In genomic region chr14:23538785-23539184, GRCh38 we compare ENCODE assay signal across 9 cellular contexts. TPM values are rescaled to one million over a fixed set of nuclear protein-coding genes. Genes with fewer than 3 reads are reported as not detected.
A peak's percentile ranks its signal among the peaks of the same experiment; 100 is the strongest.
DNase-seq lines count a peak whose midpoint lies in the region; ATAC-seq and TF ChIP-seq lines count a peak whose summit lies in the region.
"Had no signal": no experiment of that assay in that cellular context is flagged by ENCODE, and none has a peak within 500 bp of the region (broad histone marks: within the 10 kb centered on the region; RNA-seq: fewer than 3 reads in every experiment).

No MANE protein-coding gene starts in this region.

- H3K27ac ChIP-seq in HUES48 (ENCODE audit: low read depth, low read length) = peak overlapping the region; percentile 99
- no peak overlapping the region for H3K27ac ChIP-seq in osteoblast (ENCODE audit: low read depth, low read length)

- peak overlapping the region; percentile 73 for H2AFZ ChIP-seq in osteoblast (ENCODE audit: low read length)

- no peak for ATAC-seq in HG03280 (IDR thresholded peaks at IDR 0.05; ENCODE audit: unreplicated experiment)
- no peak for ATAC-seq in HG02759 (IDR thresholded peaks at IDR 0.05; ENCODE audit: unreplicated experiment)

- H3K4me1 ChIP-seq in HUES48 (ENCODE audit: control insufficient read depth, insufficient read depth, low read length) (peaks cover 40% of the 10 kb centered on the region), NT2/D1 (ENCODE audit: insufficient read depth, insufficient read length) (no peaks in the 10 kb centered on the region), osteoblast (ENCODE audit: insufficient read depth, low read length) (peaks cover 12% of the 10 kb centered on the region)

- no peaks in the 10 kb centered on the region for H4K20me1 ChIP-seq in osteoblast (ENCODE audit: insufficient read depth, low read length)

- H3K4me3 ChIP-seq in HUES48 (ENCODE audit: low read depth, low read length) (peak overlapping the region; percentile 77), NT2/D1 (ENCODE audit: insufficient read length, low read depth) (peak overlapping the region; percentile 24), foreskin fibroblast (ENCODE audit: low read depth in 1 of 2, low read length in 2 of 2) (no peak overlapping the region), osteoblast (ENCODE audit: insufficient read depth, low read length) (no peak overlapping the region), MG63 (no peak overlapping the region)

- no peak for DNase-seq in NT2/D1 (ENCODE audit: low read depth, low spot score)
- DNase-seq in foreskin fibroblast = peak; percentile 34 to 76
- peak; percentile 91 for DNase-seq in osteoblast (ENCODE audit: insufficient read length, low spot score, missing footprints)
- no peak for DNase-seq in MG63
- DNase-seq in NAMALWA (ENCODE audit: low spot score) = no peak

- TF ChIP-seq CTCF in foreskin fibroblast (IDR thresholded peaks at IDR 0.05; ENCODE audit: low read depth, low read length) (no peak), osteoblast (IDR thresholded peaks at IDR 0.05; ENCODE audit: extremely low read depth, low read depth, low read length) (no peak)

- H3K36me3 ChIP-seq in HUES48 (ENCODE audit: control insufficient read depth, insufficient read depth, low read length) (peaks cover 33% of the 10 kb centered on the region), NT2/D1 (ENCODE audit: insufficient read depth, insufficient read length, low read length) (peaks cover 41% of the 10 kb centered on the region), osteoblast (ENCODE audit: insufficient read depth, low read length) (peaks cover 5% of the 10 kb centered on the region), MG63 (no peaks in the 10 kb centered on the region)

- H3K79me2 ChIP-seq in osteoblast (ENCODE audit: insufficient read depth, low read length) = no peaks in the 10 kb centered on the region

- no peak overlapping the region for H3K4me2 ChIP-seq in osteoblast (ENCODE audit: insufficient read depth, low read length)

- H3K9ac ChIP-seq in HUES48 (ENCODE audit: low read depth, low read length) = peak overlapping the region; percentile 75
- H3K9ac ChIP-seq in NT2/D1 (ENCODE audit: insufficient read length, low read depth) = peak overlapping the region; percentile 88

- H3K27me3 ChIP-seq in HUES48 (ENCODE audit: control insufficient read depth, insufficient read depth, low read length) (no peaks in the 10 kb centered on the region), NT2/D1 (ENCODE audit: insufficient read depth, insufficient read length) (no peaks in the 10 kb centered on the region), osteoblast (ENCODE audit: insufficient read depth, low read length) (no peaks in the 10 kb centered on the region), MG63 (no peaks in the 10 kb centered on the region)

- H3K9me3 ChIP-seq in HUES48 (ENCODE audit: control insufficient read depth, insufficient read depth, low read length) (no peaks in the 10 kb centered on the region), NT2/D1 (ENCODE audit: insufficient read depth, low read length) (no peaks in the 10 kb centered on the region), osteoblast (ENCODE audit: low read depth, low read length) (no peaks in the 10 kb centered on the region), MG63 (no peaks in the 10 kb centered on the region)

RNA-seq across cellular contexts. Expression of gene ZFHX2, which starts 12.8 kb away (rescaled TPM):
- 0.59 and 0.72 TPM in 2 replicates for total RNA-seq in osteoblast
- total RNA-seq in MG63 (2014; rRNA removed; shearing (Covaris generic); ENCODE audit: low replicate concordance) = not detected in 2 replicates
- total RNA-seq: SK-MEL-5 had no signal

RNA-seq across cellular contexts. Expression of gene THTPA, which starts 17.3 kb away (rescaled TPM):
- 27.4 and 27.5 TPM in 2 replicates for total RNA-seq in osteoblast
- 0.84 and 3.3 TPM in 2 replicates for total RNA-seq in MG63 (2014; rRNA removed; shearing (Covaris generic); ENCODE audit: low replicate concordance)

RNA-seq across cellular contexts. Expression of gene AP1G2, which starts 28.8 kb away (rescaled TPM):
- 7.7 and 10.9 TPM in 2 replicates for total RNA-seq in osteoblast
- total RNA-seq in MG63 (2014; rRNA removed; shearing (Covaris generic); ENCODE audit: low replicate concordance) = 0.79 and 9.7 TPM in 2 replicates

RNA-seq across cellular contexts. Expression of gene JPH4, which starts 39.8 kb away (rescaled TPM):
- total RNA-seq in osteoblast = not detected in 2 replicates
- total RNA-seq in MG63 (2014; rRNA removed; shearing (Covaris generic); ENCODE audit: low replicate concordance) = not detected in 2 replicates
- total RNA-seq: SK-MEL-5 had no signal

Comparison
In these comparisons a context has a peak if more than half of its experiments do, and no peak if none do; other contexts are left out.
1. H3K4me3 ChIP-seq: peak in HUES48 (single experiment) and NT2/D1 (single experiment); none in foreskin fibroblast (0 of 2), osteoblast (single experiment) and MG63 (single experiment).
2. DNase-seq: peak in foreskin fibroblast (2 of 2) and osteoblast (single experiment); none in NT2/D1 (single experiment), MG63 (single experiment) and NAMALWA (single experiment).